Comparison of ENCODE assay signal across 15 cellular contexts in the genomic region with DNA sequence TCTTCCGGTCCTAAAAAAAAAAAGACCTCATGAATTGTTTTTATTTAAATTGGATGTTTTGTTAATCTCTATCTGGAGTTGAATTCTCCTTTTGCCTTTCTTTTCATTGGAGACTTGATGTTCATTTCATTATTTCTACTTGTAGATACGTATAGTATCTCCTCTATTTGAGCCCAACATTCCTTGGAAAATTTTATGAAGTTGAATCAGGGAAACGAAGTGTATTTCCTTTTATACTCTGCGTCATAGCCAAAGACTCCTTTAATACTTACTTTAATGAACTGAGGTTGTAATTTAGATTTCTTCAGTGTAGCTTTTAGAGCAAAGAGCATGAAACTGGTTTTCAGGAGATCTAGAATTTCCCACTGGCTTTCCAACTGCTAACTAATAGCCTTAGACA.
"Had no signal": no experiment of that assay in that cellular context is flagged by ENCODE, and none has a peak within 500 bp of the region (broad histone marks: within the 10 kb centered on the region; RNA-seq: fewer than 3 reads in every experiment).

No MANE protein-coding gene starts in this region.

- ATAC-seq: activated CD4-positive, CD25-positive, alpha-beta regulatory T cell treated with anti-CD3 and anti-CD28 coated beads, Interleukin-2, amount 50 U/mL, for 24 hours; esophagus mucosa; right lobe of liver had no signal

- H3K27me3 ChIP-seq: cardiac muscle cell, right lobe of liver, stomach had no signal

- DNase-seq: activated CD4-positive, alpha-beta T cell treated with anti-CD3 and anti-CD28 coated beads, Interleukin-2, amount 50 U/mL, for 1 hour; activated CD8-positive, alpha-beta memory T cell treated with anti-CD3 and anti-CD28 coated beads for 24 hours; activated naive CD8-positive, alpha-beta T cell treated with anti-CD3 and anti-CD28 coated beads for 36 hours; foreskin fibroblast; glutamatergic neuron; hypothalamus; nephron progenitor cell; occipital lobe; right lobe of liver; stimulated activated CD4-positive, alpha-beta T cell treated with anti-CD3 and anti-CD28 coated beads, Interleukin-1b, Interleukin-23, amount 100 ng/mL, for 48 hours; stomach had no signal

- H3K27ac ChIP-seq: cardiac muscle cell, prostate gland, right lobe of liver, stomach had no signal

- H3K4me3 ChIP-seq: cardiac muscle cell, prostate gland, right lobe of liver, stomach had no signal

- H3K4me1 ChIP-seq: right lobe of liver had no signal

- H3K9me3 ChIP-seq: prostate gland, right lobe of liver, stomach had no signal

- H3K36me3 ChIP-seq: cardiac muscle cell, prostate gland, right lobe of liver, stomach had no signal
